8 cellular contexts compared by ENCODE assay signal in the genomic region with DNA sequence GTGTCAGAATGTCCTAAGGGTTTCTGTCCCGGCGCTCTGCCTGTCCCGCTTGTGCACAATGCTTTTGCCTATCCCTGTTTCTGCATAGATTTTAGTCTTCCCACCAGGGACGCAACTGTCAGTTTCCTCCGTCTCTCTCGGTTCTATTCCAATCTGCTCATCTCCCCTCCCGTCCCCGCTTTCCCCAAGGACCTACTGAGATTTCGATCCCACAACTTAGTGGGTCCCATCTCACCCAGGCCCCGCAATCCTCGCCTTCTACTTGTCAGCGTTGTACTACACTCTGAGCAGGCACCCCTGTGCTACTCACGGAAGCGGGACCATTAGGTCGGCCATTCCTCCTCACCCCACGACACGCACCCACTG. TPM values are rescaled to one million over a fixed set of nuclear protein-coding genes. Genes with fewer than 3 reads are reported as not detected.
A peak's percentile ranks its signal among the peaks of the same experiment; 100 is the strongest.
DNase-seq lines count a peak whose midpoint lies in the region; ATAC-seq and TF ChIP-seq lines count a peak whose summit lies in the region.

No MANE protein-coding gene starts in this region.

- no peaks in the 10 kb centered on the region for H3K27me3 ChIP-seq in left lung
- H3K27me3 ChIP-seq in thymus (ENCODE audit: control insufficient read depth, insufficient read depth), result no peaks in the 10 kb centered on the region

- intact Hi-C loops in activated CD4-positive, alpha-beta T cell treated with anti-CD3 and anti-CD28 coated beads, Interleukin-2, amount 10 ng/mL, durations not matched to agents 24 days and 14 days (cut with micrococcal nuclease), result loop anchor here (1.0 to 10.0 kb wide), 7 partner anchors 23 to 527 kb away; a partner anchor contains a TSS
- intact Hi-C loops in left lung (cut with DNase I), result no loop called here

- peaks cover 64% of the 10 kb centered on the region for H3K36me3 Mint-ChIP-seq in activated CD4-positive, alpha-beta T cell treated with anti-CD3 and anti-CD28 coated beads, Interleukin-2, amount 10 ng/mL, durations not matched to agents 24 days and 14 days (ENCODE audit: low read depth)
- peaks cover 47% of the 10 kb centered on the region for H3K36me3 Mint-ChIP-seq in activated naive CD8-positive, alpha-beta T cell treated with anti-CD3 and anti-CD28 coated beads, Interleukin-2, amount 50 U/mL, for 24 hours (ENCODE audit: low read depth)

- H3K27ac Mint-ChIP-seq in activated CD4-positive, alpha-beta T cell treated with anti-CD3 and anti-CD28 coated beads, Interleukin-2, amount 10 ng/mL, durations not matched to agents 24 days and 14 days, result peak overlapping the region; percentile 99
- peak overlapping the region; percentile 91 for H3K27ac Mint-ChIP-seq in activated naive CD8-positive, alpha-beta T cell treated with anti-CD3 and anti-CD28 coated beads, Interleukin-2, amount 50 U/mL, for 24 hours

- H3K36me3 ChIP-seq in left lung, result peaks cover 0 to 49% of the 10 kb centered on the region in 2 donors
- peaks cover 38% of the 10 kb centered on the region for H3K36me3 ChIP-seq in thymus (ENCODE audit: control insufficient read depth, insufficient read depth)

- peaks cover 42% of the 10 kb centered on the region for H3K4me1 Mint-ChIP-seq in activated CD4-positive, alpha-beta T cell treated with anti-CD3 and anti-CD28 coated beads, Interleukin-2, amount 10 ng/mL, durations not matched to agents 24 days and 14 days
- peaks cover 46% of the 10 kb centered on the region for H3K4me1 Mint-ChIP-seq in activated naive CD8-positive, alpha-beta T cell treated with anti-CD3 and anti-CD28 coated beads, Interleukin-2, amount 50 U/mL, for 24 hours

- H3K9me3 Mint-ChIP-seq in activated CD4-positive, alpha-beta T cell treated with anti-CD3 and anti-CD28 coated beads, Interleukin-2, amount 10 ng/mL, durations not matched to agents 24 days and 14 days, result no peaks in the 10 kb centered on the region
- no peaks in the 10 kb centered on the region for H3K9me3 Mint-ChIP-seq in activated naive CD8-positive, alpha-beta T cell treated with anti-CD3 and anti-CD28 coated beads, Interleukin-2, amount 50 U/mL, for 24 hours

- H3K4me3 Mint-ChIP-seq in activated CD4-positive, alpha-beta T cell treated with anti-CD3 and anti-CD28 coated beads, Interleukin-2, amount 10 ng/mL, durations not matched to agents 24 days and 14 days, result peak overlapping the region; percentile 100
- peak overlapping the region; percentile 94 for H3K4me3 Mint-ChIP-seq in activated naive CD8-positive, alpha-beta T cell treated with anti-CD3 and anti-CD28 coated beads, Interleukin-2, amount 50 U/mL, for 24 hours

- peak overlapping the region; percentile 96 to 99 for H3K27ac ChIP-seq in left lung
- H3K27ac ChIP-seq in thymus (ENCODE audit: low read depth), result peak overlapping the region; percentile 98

- DNase-seq in activated CD4-positive, alpha-beta T cell treated with anti-CD3 and anti-CD28 coated beads, Interleukin-2, amount 10 ng/mL, durations not matched to agents 24 days and 14 days, result no peak
- no peak for DNase-seq in activated CD4-positive, alpha-beta T cell treated with anti-CD3 and anti-CD28 coated beads for 1 hour
- DNase-seq in activated naive CD8-positive, alpha-beta T cell treated with anti-CD3 and anti-CD28 coated beads, Interleukin-2, amount 50 U/mL, for 24 hours, result no peak
- DNase-seq in left lung (no peak), SIG-M5 (lab: John Stamatoyannopoulos, UW) (no peak), DMS114 treated with DMSO at 0.1 percent for 48 hours (lab: John Stamatoyannopoulos, UW; ENCODE audit: unreplicated experiment) (no peak)

- no peaks in the 10 kb centered on the region for H3K27me3 Mint-ChIP-seq in activated CD4-positive, alpha-beta T cell treated with anti-CD3 and anti-CD28 coated beads, Interleukin-2, amount 10 ng/mL, durations not matched to agents 24 days and 14 days
- no peaks in the 10 kb centered on the region for H3K27me3 Mint-ChIP-seq in activated naive CD8-positive, alpha-beta T cell treated with anti-CD3 and anti-CD28 coated beads, Interleukin-2, amount 50 U/mL, for 24 hours

- ATAC-seq in HG03066 (IDR thresholded peaks at IDR 0.05; ENCODE audit: low read depth, unreplicated experiment) (peak; percentile 48), left lung (peak; percentile 64)
- ATAC-seq in activated naive CD8-positive, alpha-beta T cell treated with anti-CD3 and anti-CD28 coated beads, Interleukin-2, amount 50 U/mL, for 24 hours, result peak; percentile 56

- H3K9me3 ChIP-seq in left lung (no peaks in the 10 kb centered on the region), thymus (ENCODE audit: control insufficient read depth) (no peaks in the 10 kb centered on the region)

- H3K4me1 ChIP-seq in left lung (peaks cover 11 to 67% of the 10 kb centered on the region in 2 donors), thymus (ENCODE audit: control insufficient read depth, insufficient read depth, low read length) (peaks cover 19% of the 10 kb centered on the region)

- WGBS in thymus, result 2% methylated on average over 17 of the region's 17 CpGs

- H3K4me3 ChIP-seq in left lung (peak overlapping the region; percentile 88 to 95), thymus (ENCODE audit: low read length) (peak overlapping the region; percentile 96)

- TF ChIP-seq CTCF in left lung (IDR thresholded peaks at IDR 0.05), result no peak

RNA-seq across cellular contexts. Expression of a gene that starts 0.5 kb away (rescaled TPM):
- total RNA-seq in activated CD4-positive, alpha-beta T cell treated with anti-CD3 and anti-CD28 coated beads, Interleukin-2, amount 10 ng/mL, durations not matched to agents 24 days and 14 days, result 76.2 and 76.4 TPM in 2 replicates
- total RNA-seq in left lung, result 10 to 100 TPM; 56.0 to 67.2 TPM
- 117 TPM for polyA plus RNA-seq in thymus

RNA-seq across cellular contexts. Expression of a gene that starts 6.0 kb away (rescaled TPM):
- total RNA-seq in activated CD4-positive, alpha-beta T cell treated with anti-CD3 and anti-CD28 coated beads, Interleukin-2, amount 10 ng/mL, durations not matched to agents 24 days and 14 days, result 4.7 and 5.8 TPM in 2 replicates
- 1 to 10 TPM; 4.1 to 6.4 TPM for total RNA-seq in left lung
- 11.2 TPM for polyA plus RNA-seq in thymus

RNA-seq across cellular contexts. Expression of a gene that starts 40.1 kb away (rescaled TPM):
- total RNA-seq in activated CD4-positive, alpha-beta T cell treated with anti-CD3 and anti-CD28 coated beads, Interleukin-2, amount 10 ng/mL, durations not matched to agents 24 days and 14 days, result 0.50 and 0.61 TPM in 2 replicates
- total RNA-seq in left lung, result under 1 TPM; 0.60 to 0.93 TPM
- 2.8 TPM for polyA plus RNA-seq in thymus

RNA-seq across cellular contexts. Expression of a gene that starts 53.5 kb away (rescaled TPM):
- total RNA-seq in activated CD4-positive, alpha-beta T cell treated with anti-CD3 and anti-CD28 coated beads, Interleukin-2, amount 10 ng/mL, durations not matched to agents 24 days and 14 days, result 7.2 TPM in 2 replicates
- 1 to 10 TPM; 6.7 to 7.6 TPM for total RNA-seq in left lung
- 5.7 TPM for polyA plus RNA-seq in thymus

RNA-seq across cellular contexts. Expression of a gene that starts 57.8 kb away (rescaled TPM):
- total RNA-seq in activated CD4-positive, alpha-beta T cell treated with anti-CD3 and anti-CD28 coated beads, Interleukin-2, amount 10 ng/mL, durations not matched to agents 24 days and 14 days, result 38.1 and 38.7 TPM in 2 replicates
- 10 to 100 TPM; 18.6 to 28.9 TPM for total RNA-seq in left lung
- polyA plus RNA-seq in thymus, result 41.3 TPM
